Comparison of ENCODE assay signal across 16 cellular contexts in genomic region chr2:164803772-164804466, GRCh38. TPM values are rescaled to one million over a fixed set of nuclear protein-coding genes. Genes with fewer than 3 reads are reported as not detected.
A peak's percentile ranks its signal among the peaks of the same experiment; 100 is the strongest.
DNase-seq lines count a peak whose midpoint lies in the region; ATAC-seq and TF ChIP-seq lines count a peak whose summit lies in the region.
"Had no signal": no experiment of that assay in that cellular context is flagged by ENCODE, and none has a peak within 500 bp of the region (broad histone marks: within the 10 kb centered on the region; RNA-seq: fewer than 3 reads in every experiment).

No MANE protein-coding gene starts in this region.

- no peak overlapping the region for H3K9ac ChIP-seq in MM.1S (ENCODE audit: low read length)

- intact Hi-C loops in heart left ventricle (cut with DNase I) (no loop called here), right cardiac atrium (cut with DNase I) (no loop called here), left lung (cut with DNase I) (no loop called here)

- no peaks in the 10 kb centered on the region for H3F3A ChIP-seq in MM.1S (ENCODE audit: insufficient read depth, low read length)

- peaks cover 6% of the 10 kb centered on the region; the same call in 1 of the 2 replicates for H3K79me2 ChIP-seq in MM.1S (ENCODE audit: low read length)

- peaks cover 0 to 50% (median 23%) of the 10 kb centered on the region in 12 donors for H3K4me1 ChIP-seq in heart left ventricle
- peaks cover 2% of the 10 kb centered on the region for H3K4me1 ChIP-seq in right cardiac atrium (ENCODE audit: control insufficient read depth, insufficient read depth, low read length)
- peaks cover 4 to 9% of the 10 kb centered on the region in 2 donors for H3K4me1 ChIP-seq in left lung
- no peaks in the 10 kb centered on the region for H3K4me1 ChIP-seq in MM.1S (ENCODE audit: low read length)

- no peak overlapping the region for H3K4me2 ChIP-seq in MM.1S (ENCODE audit: low read depth, low read length)

- no peak for TF ChIP-seq CTCF in heart left ventricle (IDR thresholded peaks at IDR 0.05)
- TF ChIP-seq CTCF in left lung (IDR thresholded peaks at IDR 0.05): no peak
- TF ChIP-seq CTCF in MM.1S (IDR thresholded peaks at IDR 0.05; ENCODE audit: low read length): no peak

- DNase-seq in heart left ventricle: no peak
- DNase-seq in right cardiac atrium: no peak
- peak; percentile 82 to 90 for DNase-seq in erythroblast (lab: John Stamatoyannopoulos, UW)
- DNase-seq in left lung: no peak
- DNase-seq in MM.1S: no peak
- DNase-seq in UCSD-AML1 (lab: John Stamatoyannopoulos, UW; ENCODE audit: unreplicated experiment): no peak
- DNase-seq: activated CD4-positive, alpha-beta memory T cell treated with anti-CD3 and anti-CD28 coated beads for 36 hours; effector CD8-positive, alpha-beta T cell; NCI-H187 treated with DMSO at 0.1 percent for 48 hours; NCI-H82; sigmoid colon; stimulated activated naive CD8-positive, alpha-beta T cell treated with anti-CD3 and anti-CD28 coated beads, Interleukin-15, amount 100 ng/mL, for 72 hours; T-helper 9 cell had no signal

- H2AFZ ChIP-seq in MM.1S (ENCODE audit: low read length): no peak overlapping the region

- H3K4me3 ChIP-seq in heart left ventricle (no peak overlapping the region), right cardiac atrium (ENCODE audit: low read length) (no peak overlapping the region), left lung (no peak overlapping the region), MM.1S (ENCODE audit: low read length) (no peak overlapping the region)
- H3K4me3 ChIP-seq: HAP-1, sigmoid colon had no signal

- no peaks in the 10 kb centered on the region for H4K20me1 ChIP-seq in MM.1S (ENCODE audit: insufficient read depth, low read length)

- TF ChIP-seq POLR2A in heart left ventricle (IDR thresholded peaks at IDR 0.05) (no peak), erythroblast (IDR thresholded peaks at IDR 0.05; ENCODE audit: low read length) (peak; percentile 45)

- H3K9me3 ChIP-seq in heart left ventricle: no peaks in the 10 kb centered on the region
- no peaks in the 10 kb centered on the region for H3K9me3 ChIP-seq in right cardiac atrium (ENCODE audit: control insufficient read depth, low read length)
- H3K9me3 ChIP-seq in left lung: no peaks in the 10 kb centered on the region
- H3K9me3 ChIP-seq in MM.1S (replicated peaks; ENCODE audit: insufficient read depth, low read length): no peaks in the 10 kb centered on the region
- H3K9me3 ChIP-seq: HAP-1, sigmoid colon had no signal

- H3K27me3 ChIP-seq in heart left ventricle (no peaks in the 10 kb centered on the region), right cardiac atrium (ENCODE audit: control insufficient read depth, insufficient read depth) (no peaks in the 10 kb centered on the region), left lung (no peaks in the 10 kb centered on the region), MM.1S (replicated peaks; ENCODE audit: insufficient read depth, low read length) (no peaks in the 10 kb centered on the region)
- H3K27me3 ChIP-seq: sigmoid colon had no signal

- 43 to 50% (median 48%) methylated on average over 4 of the region's 4 CpGs for WGBS in heart left ventricle, 4 donors
- 45% methylated on average over 4 of the region's 4 CpGs for WGBS in right cardiac atrium

- H3K9me2 ChIP-seq in MM.1S (replicated peaks; ENCODE audit: insufficient read depth, low read length): no peaks in the 10 kb centered on the region

- H3K36me3 ChIP-seq in heart left ventricle: no peaks in the 10 kb centered on the region
- H3K36me3 ChIP-seq in left lung: no peaks in the 10 kb centered on the region
- H3K36me3 ChIP-seq in MM.1S (replicated peaks; ENCODE audit: insufficient read depth, low read length): no peaks in the 10 kb centered on the region
- H3K36me3 ChIP-seq: HAP-1, sigmoid colon had no signal

- H3K27ac ChIP-seq in heart left ventricle (peak overlapping the region in 8 of 12 donors; percentile 5 to 55 (median 28)), right cardiac atrium (ENCODE audit: low read length) (no peak overlapping the region), left lung (no peak overlapping the region), MM.1S (ENCODE audit: low read length) (no peak overlapping the region)

- peak in 2 of 4 donors; percentile 48 to 66 for ATAC-seq in heart left ventricle
- ATAC-seq in right cardiac atrium: no peak
- peak; percentile 40 for ATAC-seq in left lung
- no peak for ATAC-seq in HG02759 (IDR thresholded peaks at IDR 0.05; ENCODE audit: unreplicated experiment)
- no peak for ATAC-seq in GM18519 (IDR thresholded peaks at IDR 0.05; ENCODE audit: low FRiP score, unreplicated experiment)
- ATAC-seq: stimulated activated naive CD8-positive, alpha-beta T cell treated with anti-CD3 and anti-CD28 coated beads, Interleukin-15, amount 100 ng/mL, for 72 hours had no signal

RNA-seq across cellular contexts. Expression of gene COBLL1, which starts 37.7 kb away (rescaled TPM):
- total RNA-seq in heart left ventricle (10 to 100 TPM; 11.0 to 36.9 (median 18.8) TPM), right cardiac atrium (1 to 10 TPM; 7.3 to 9.2 (median 8.6) TPM), left lung (10 to 100 TPM; 65.0 to 74.8 TPM)
- polyA plus RNA-seq in heart left ventricle (1 to 10 TPM; 4.0 to 8.5 TPM), right cardiac atrium (3.2 TPM)
- total RNA-seq: activated CD4-positive, alpha-beta memory T cell treated with anti-CD3 and anti-CD28 coated beads for 36 hours had no signal

Comparison
In these comparisons a context has a peak if more than half of its experiments do, and no peak if none do; other contexts are left out.
1. H3K27ac ChIP-seq: peak in heart left ventricle (8 of 12); none in right cardiac atrium (single experiment), left lung (0 of 2) and MM.1S (single experiment).
2. DNase-seq: peak in erythroblast (2 of 2); none in heart left ventricle (0 of 5), right cardiac atrium (0 of 3), left lung (0 of 2), MM.1S (single experiment) and UCSD-AML1 (single experiment).